9 cellular contexts compared by ENCODE assay signal in the genomic region with DNA sequence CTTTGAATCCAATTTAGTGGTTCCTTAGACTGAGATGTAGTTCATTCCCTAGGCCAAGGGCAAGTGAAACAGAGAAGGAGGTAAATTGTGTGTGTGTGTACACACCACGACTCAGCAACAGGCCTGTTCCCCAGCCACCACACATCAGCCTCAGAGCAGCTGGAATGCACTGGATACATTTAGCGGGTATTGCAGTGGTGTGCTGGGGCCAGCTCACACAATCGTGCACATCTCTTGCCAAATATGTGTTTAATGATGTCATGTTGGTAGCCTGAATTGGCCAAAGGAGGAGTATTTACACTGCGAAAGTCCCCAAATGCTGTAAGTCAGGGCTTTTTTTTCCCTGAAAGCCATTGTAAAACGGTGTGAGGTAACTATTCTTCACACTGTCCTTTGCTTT.
A peak's percentile ranks its signal among the peaks of the same experiment; 100 is the strongest.
DNase-seq lines count a peak whose midpoint lies in the region; ATAC-seq and TF ChIP-seq lines count a peak whose summit lies in the region.
"Had no signal": no experiment of that assay in that cellular context is flagged by ENCODE, and none has a peak within 500 bp of the region (broad histone marks: within the 10 kb centered on the region; RNA-seq: fewer than 3 reads in every experiment).

No MANE protein-coding gene starts in this region.

- H3K4me1 ChIP-seq in ACC112 (ENCODE audit: control insufficient read depth, insufficient read depth, low read length, unreplicated experiment) (peaks cover 18% of the 10 kb centered on the region), mucosa of descending colon (ENCODE audit: low read depth) (peaks cover under 1% of the 10 kb centered on the region)

- H3K79me2 ChIP-seq in ACC112 (ENCODE audit: control insufficient read depth, insufficient read depth, low read length, unreplicated experiment) = peaks cover 36% of the 10 kb centered on the region

- H2AFZ ChIP-seq in ACC112 (ENCODE audit: low read length, unreplicated experiment) = no peak overlapping the region

- H3K9me3 ChIP-seq in mucosa of descending colon = no peaks in the 10 kb centered on the region

- intact Hi-C loops in mucosa of descending colon (cut with DNase I, micrococcal nuclease) = no loop called here

- no peaks in the 10 kb centered on the region for H3K27me3 ChIP-seq in ACC112 (ENCODE audit: insufficient read depth, low read length)

- H3K4me3 ChIP-seq in ACC112 (ENCODE audit: low read depth, low read length) (no peak overlapping the region), mucosa of descending colon (no peak overlapping the region)

- no peak for TF ChIP-seq CTCF in mucosa of descending colon (IDR thresholded peaks at IDR 0.05)

- ATAC-seq in mucosa of descending colon (peak; percentile 72), HG03045 (IDR thresholded peaks at IDR 0.05; ENCODE audit: unreplicated experiment) (no peak), HG02938 (IDR thresholded peaks at IDR 0.05; ENCODE audit: unreplicated experiment) (no peak)

- DNase-seq in HuH-7.5 (ENCODE audit: low spot score) = peak; percentile 28
- peak; percentile 55 for DNase-seq in dermis blood vessel endothelial cell
- DNase-seq in mucosa of descending colon = peak in 1 of 3 donors; percentile 64
- no peak for DNase-seq in NAMALWA (ENCODE audit: low spot score)
- DNase-seq in GM19238 (ENCODE audit: insufficient read length, low spot score) = no peak
- DNase-seq: activated effector memory CD4-positive, alpha-beta T cell treated with anti-CD3 and anti-CD28 coated beads, Interleukin-2, amount 50 U/mL, for 16 hours had no signal

- H3K27ac ChIP-seq in ACC112 (ENCODE audit: low read depth, low read length) = peak overlapping the region; percentile 71

- H3K36me3 ChIP-seq in ACC112 (ENCODE audit: insufficient read depth, low read length) (peaks cover 7% of the 10 kb centered on the region; the same call in 1 of the 2 replicates), mucosa of descending colon (ENCODE audit: low read depth) (no peaks in the 10 kb centered on the region)

Comparison
In these comparisons a context has a peak if more than half of its experiments do, and no peak if none do; other contexts are left out.
1. DNase-seq: peak in HuH-7.5 (single experiment) and dermis blood vessel endothelial cell (single experiment); none in NAMALWA (single experiment) and GM19238 (single experiment).